2 cellular contexts compared by ENCODE assay signal in genomic region chr6:151544884-151545283, GRCh38. TPM values are rescaled to one million over a fixed set of nuclear protein-coding genes. Genes with fewer than 3 reads are reported as not detected.
"Had no signal": no experiment of that assay in that cellular context is flagged by ENCODE, and none has a peak within 500 bp of the region (broad histone marks: within the 10 kb centered on the region; RNA-seq: fewer than 3 reads in every experiment).

No MANE protein-coding gene starts in this region.

RNA-seq across cellular contexts. Expression of gene CCDC170, which starts 51.1 kb away (rescaled TPM):
- total RNA-seq: HT1080 had no signal
- polyA plus RNA-seq: IgD-negative memory B cell had no signal
